ENCODE assay signal across 14 cellular contexts in the genomic region with DNA sequence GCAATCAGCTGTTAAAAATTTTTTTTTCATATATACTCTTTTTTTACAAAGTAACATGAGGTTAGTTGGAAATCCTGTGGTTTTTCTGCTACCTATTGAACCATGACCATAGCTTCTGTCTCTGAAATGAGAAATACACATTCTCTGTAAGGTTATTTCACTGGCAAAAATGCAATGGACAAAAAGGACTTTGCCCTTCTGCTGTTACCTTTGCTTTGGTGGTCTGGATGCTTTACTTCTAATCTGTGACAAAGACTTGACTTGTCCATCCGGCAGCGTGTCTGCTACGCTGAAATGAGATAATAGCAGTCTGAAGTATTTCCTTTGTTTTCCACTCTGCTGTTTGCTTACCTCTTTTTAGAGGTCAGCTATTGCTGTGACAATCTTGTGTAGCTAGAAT.
DNase-seq lines count a peak whose midpoint lies in the region; ATAC-seq and TF ChIP-seq lines count a peak whose summit lies in the region.
"Had no signal": no experiment of that assay in that cellular context is flagged by ENCODE, and none has a peak within 500 bp of the region (broad histone marks: within the 10 kb centered on the region; RNA-seq: fewer than 3 reads in every experiment).

No MANE protein-coding gene starts in this region.

- no peaks in the 10 kb centered on the region for H3K36me3 ChIP-seq in GM23338 (ENCODE audit: insufficient read depth)
- no peaks in the 10 kb centered on the region for H3K36me3 ChIP-seq in WERI-Rb-1
- H3K36me3 ChIP-seq in neuronal stem cell (replicated peaks in 1 of 2; ENCODE audit: control insufficient read depth in 2 of 2, insufficient read depth in 2 of 2, low read length in 2 of 2): no peaks in the 10 kb centered on the region

- no CpG with 5 or more reads among the region's 3 CpGs for WGBS in neuronal stem cell (ENCODE audit: extremely low coverage in 2 of 2, insufficient read length in 2 of 2, insufficient replicate concordance in 1 of 2), 2 donors
- WGBS in right cardiac atrium: 14% methylated on average over 3 of the region's 3 CpGs

- H3K4me1 Mint-ChIP-seq in GM23338: no peaks in the 10 kb centered on the region

- no peak overlapping the region for H3K23ac ChIP-seq in neuronal stem cell (ENCODE audit: low read depth, low read length, poor library complexity)

- no peak overlapping the region for H3K14ac ChIP-seq in neuronal stem cell (ENCODE audit: low read length)

- ATAC-seq in GM23338 (no peak), right cardiac atrium (no peak), GM21447 (IDR thresholded peaks at IDR 0.05; ENCODE audit: unreplicated experiment) (no peak)
- ATAC-seq: foreskin keratinocyte, sciatic nerve had no signal

- H2BK12ac ChIP-seq in neuronal stem cell (ENCODE audit: low read length): no peak overlapping the region

- H3K27ac ChIP-seq in GM23338 (ENCODE audit: low read depth) (no peak overlapping the region), WERI-Rb-1 (peak overlapping the region; percentile 65), neuronal stem cell (replicated peaks; ENCODE audit: low read length) (no peak overlapping the region), right cardiac atrium (ENCODE audit: low read length) (no peak overlapping the region)
- H3K27ac ChIP-seq: foreskin keratinocyte, KMS-11 had no signal

- peaks cover 3% of the 10 kb centered on the region; the same call in 1 of the 3 replicates for H3K36me3 Mint-ChIP-seq in GM23338 (ENCODE audit: low read depth)

- no peak overlapping the region for H3K4ac ChIP-seq in neuronal stem cell (ENCODE audit: low read length)

- no peaks in the 10 kb centered on the region for H3K9me2 ChIP-seq in GM23338 (ENCODE audit: insufficient read depth)

- no peak overlapping the region for H3K4me3 Mint-ChIP-seq in GM23338
- H3K4me3 Mint-ChIP-seq: activated B cell treated with CpG ODN at 0.5 μM for 24 hours; activated T-cell treated with anti-CD3 and anti-CD28 coated beads, Interleukin-2, amount 50 U/mL, for 24 hours; CD4-positive, alpha-beta T cell had no signal

- no peak overlapping the region for H2BK15ac ChIP-seq in neuronal stem cell (ENCODE audit: low read length)

- intact Hi-C loops in right cardiac atrium (cut with DNase I): no loop called here

- H3K4me1 ChIP-seq in GM23338 (ENCODE audit: insufficient read depth) (no peaks in the 10 kb centered on the region), neuronal stem cell (ENCODE audit: control insufficient read depth in 2 of 2, insufficient read depth in 1 of 2, low read depth in 1 of 2, low read length in 2 of 2) (no peaks in the 10 kb centered on the region), right cardiac atrium (ENCODE audit: control insufficient read depth, insufficient read depth, low read length) (no peaks in the 10 kb centered on the region)
- H3K4me1 ChIP-seq: foreskin keratinocyte had no signal

- H3K4me2 ChIP-seq in GM23338 (no peak overlapping the region), neuronal stem cell (ENCODE audit: insufficient read depth, low read length, poor library complexity, severe bottlenecking) (no peak overlapping the region)
- H3K4me2 ChIP-seq: KMS-11 had no signal

- no peaks in the 10 kb centered on the region for H3K27me3 Mint-ChIP-seq in GM23338 (ENCODE audit: insufficient read depth, low read depth, poor library complexity)
- H3K27me3 Mint-ChIP-seq: activated B cell treated with CpG ODN at 0.5 μM for 24 hours; activated T-cell treated with anti-CD3 and anti-CD28 coated beads, Interleukin-2, amount 50 U/mL, for 24 hours; CD4-positive, alpha-beta T cell had no signal

- H3K79me1 ChIP-seq in neuronal stem cell (ENCODE audit: low read depth, low read length): no peaks in the 10 kb centered on the region

- no peak overlapping the region for H3K27ac Mint-ChIP-seq in GM23338
- H3K27ac Mint-ChIP-seq: activated B cell treated with CpG ODN at 0.5 μM for 24 hours; activated T-cell treated with anti-CD3 and anti-CD28 coated beads, Interleukin-2, amount 50 U/mL, for 24 hours; CD4-positive, alpha-beta T cell had no signal

- H4K20me1 ChIP-seq in GM23338 (replicated peaks; ENCODE audit: insufficient read depth): no peaks in the 10 kb centered on the region

- H3K27me3 ChIP-seq in GM23338 (ENCODE audit: insufficient read depth) (no peaks in the 10 kb centered on the region), WERI-Rb-1 (ENCODE audit: insufficient read depth, low read depth, severe bottlenecking) (no peaks in the 10 kb centered on the region), neuronal stem cell (ENCODE audit: control insufficient read depth in 3 of 3, insufficient read depth in 3 of 3, low read depth in 1 of 3, low read length in 3 of 3) (no peaks in the 10 kb centered on the region), right cardiac atrium (ENCODE audit: control insufficient read depth, insufficient read depth) (no peaks in the 10 kb centered on the region)
- H3K27me3 ChIP-seq: foreskin keratinocyte had no signal

- no peak overlapping the region for H4K8ac ChIP-seq in neuronal stem cell (ENCODE audit: low read depth, low read length)

- H2AK5ac ChIP-seq in neuronal stem cell (ENCODE audit: low read depth, low read length): no peak overlapping the region

- peaks cover 12% of the 10 kb centered on the region; the same call in 1 of the 3 replicates for H3K9me3 Mint-ChIP-seq in GM23338
- H3K9me3 Mint-ChIP-seq: CD4-positive, alpha-beta T cell had no signal

- no peak overlapping the region for H2BK120ac ChIP-seq in neuronal stem cell (ENCODE audit: low read depth, low read length)

- H3K4me3 ChIP-seq in GM23338 (no peak overlapping the region), WERI-Rb-1 (ENCODE audit: low read depth, low read length) (peak overlapping the region; percentile 0), neuronal stem cell (ENCODE audit: low read length in 2 of 2) (no peak overlapping the region), right cardiac atrium (ENCODE audit: low read length) (no peak overlapping the region)

- H3K9ac ChIP-seq in neuronal stem cell (ENCODE audit: low read depth, low read length, poor library complexity): no peak overlapping the region
- H3K9ac ChIP-seq: KMS-11 had no signal

- peak overlapping the region; percentile 11; the same call in 1 of the 2 replicates for H2AFZ ChIP-seq in GM23338
- no peak overlapping the region for H2AFZ ChIP-seq in neuronal stem cell (ENCODE audit: low read length)

- H3K79me2 ChIP-seq in GM23338 (replicated peaks; ENCODE audit: insufficient read depth): no peaks in the 10 kb centered on the region

- peaks cover 9% of the 10 kb centered on the region for H3K9me3 ChIP-seq in WERI-Rb-1 (ENCODE audit: severe bottlenecking)
- no peaks in the 10 kb centered on the region for H3K9me3 ChIP-seq in neuronal stem cell (replicated peaks in 1 of 2; ENCODE audit: control insufficient read depth in 2 of 2, insufficient read depth in 1 of 2, low read depth in 1 of 2, low read length in 2 of 2)
- H3K9me3 ChIP-seq in right cardiac atrium (ENCODE audit: control insufficient read depth, low read length): no peaks in the 10 kb centered on the region

- no peak overlapping the region for H3K18ac ChIP-seq in neuronal stem cell (ENCODE audit: low read length)

- H3F3A ChIP-seq in GM23338 (replicated peaks; ENCODE audit: low read depth): no peaks in the 10 kb centered on the region

- H2BK5ac ChIP-seq in neuronal stem cell (ENCODE audit: low read length): no peak overlapping the region

- no peak for TF ChIP-seq CTCF in GM23338 (conservative IDR thresholded peaks at IDR 0.05; ENCODE audit: low read depth in 2 of 2)
- TF ChIP-seq CTCF in WERI-Rb-1 (IDR thresholded peaks at IDR 0.05; ENCODE audit: low read depth, low read length): no peak

- DNase-seq in GM23338 (ENCODE audit: low spot score) (no peak), NCI-H510A treated with DMSO at 0.1 percent for 48 hours (lab: John Stamatoyannopoulos, UW) (peak; percentile 66), WERI-Rb-1 (peak; percentile 52), neuronal stem cell (ENCODE audit: low spot score) (peak; percentile 5), AG08395 (ENCODE audit: low spot score) (no peak), right cardiac atrium (no peak)
- DNase-seq: activated B cell treated with CpG ODN at 0.5 μM for 24 hours; activated T-cell treated with anti-CD3 and anti-CD28 coated beads, Interleukin-2, amount 50 U/mL, for 24 hours; amygdala; CD4-positive, alpha-beta T cell; foreskin keratinocyte had no signal

- H4K91ac ChIP-seq in neuronal stem cell (ENCODE audit: low read depth, low read length, poor library complexity): no peak overlapping the region

TF ChIP-seq in GM23338, 12 proteins besides CTCF, POLR2A, EP300 and RAD21 (continues in another document):
- TF ChIP-seq, protein P1, sequence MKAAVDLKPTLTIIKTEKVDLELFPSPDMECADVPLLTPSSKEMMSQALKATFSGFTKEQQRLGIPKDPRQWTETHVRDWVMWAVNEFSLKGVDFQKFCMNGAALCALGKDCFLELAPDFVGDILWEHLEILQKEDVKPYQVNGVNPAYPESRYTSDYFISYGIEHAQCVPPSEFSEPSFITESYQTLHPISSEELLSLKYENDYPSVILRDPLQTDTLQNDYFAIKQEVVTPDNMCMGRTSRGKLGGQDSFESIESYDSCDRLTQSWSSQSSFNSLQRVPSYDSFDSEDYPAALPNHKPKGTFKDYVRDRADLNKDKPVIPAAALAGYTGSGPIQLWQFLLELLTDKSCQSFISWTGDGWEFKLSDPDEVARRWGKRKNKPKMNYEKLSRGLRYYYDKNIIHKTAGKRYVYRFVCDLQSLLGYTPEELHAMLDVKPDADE (IDR thresholded peaks at IDR 0.05): no peak

Comparison
In these comparisons a context has a peak if more than half of its experiments do, and no peak if none do; other contexts are left out.
1. DNase-seq: peak in NCI-H510A treated with DMSO at 0.1 percent for 48 hours (single experiment), WERI-Rb-1 (single experiment) and neuronal stem cell (single experiment); none in GM23338 (single experiment), AG08395 (single experiment) and right cardiac atrium (0 of 3).